In genomic region chr9:31870276-31870675, GRCh38 we compare ENCODE assay signal across 27 cellular contexts.
A peak's percentile ranks its signal among the peaks of the same experiment; 100 is the strongest.
DNase-seq lines count a peak whose midpoint lies in the region; TF ChIP-seq lines count a peak whose summit lies in the region.
"Had no signal": no experiment of that assay in that cellular context is flagged by ENCODE, and none has a peak within 500 bp of the region (broad histone marks: within the 10 kb centered on the region; RNA-seq: fewer than 3 reads in every experiment).

No MANE protein-coding gene starts in this region.

- no peaks in the 10 kb centered on the region for H4K20me1 ChIP-seq in neural cell (ENCODE audit: insufficient read depth)
- H4K20me1 ChIP-seq: BLaER1; BLaER1 treated with 17β-estradiol and CSF1 and Interleukin-3, amounts not matched to agents 10 nM and 100 nM had no signal

- no peak overlapping the region for H3K4me2 ChIP-seq in neural cell (ENCODE audit: low read length)
- H3K4me2 ChIP-seq: A549; BLaER1; BLaER1 treated with 17β-estradiol and CSF1 and Interleukin-3, amounts not matched to agents 10 nM and 100 nM had no signal

- H3K27ac ChIP-seq in neural cell (ENCODE audit: low read length), result no peak overlapping the region
- H3K27ac ChIP-seq: 22Rv1; A549; BLaER1; BLaER1 treated with 17β-estradiol and CSF1 and Interleukin-3, amounts not matched to agents 10 nM and 100 nM; C4-2B had no signal

- H3F3A ChIP-seq in neural cell (ENCODE audit: insufficient read depth, low read length, poor library complexity, severe bottlenecking), result no peaks in the 10 kb centered on the region

- no peak overlapping the region for H3K9ac ChIP-seq in neural cell (ENCODE audit: low read length)
- H3K9ac ChIP-seq: BLaER1; BLaER1 treated with 17β-estradiol and CSF1 and Interleukin-3, amounts not matched to agents 10 nM and 100 nM had no signal

- H3K9me2 ChIP-seq in neural cell (ENCODE audit: insufficient read depth, low read length), result no peaks in the 10 kb centered on the region

- TF ChIP-seq EP300 in neural cell (conservative IDR thresholded peaks at IDR 0.05; ENCODE audit: poor library complexity, severe bottlenecking), result peak; percentile 86

- no peak for TF ChIP-seq CTCF in neural cell (IDR thresholded peaks at IDR 0.05; ENCODE audit: poor library complexity, severe bottlenecking)

- no peaks in the 10 kb centered on the region for H3K79me2 ChIP-seq in neural cell (replicated peaks; ENCODE audit: insufficient read depth, low read length)

- H2AFZ ChIP-seq in neural cell (ENCODE audit: low read depth, low read length), result no peak overlapping the region

- no peak for DNase-seq in germinal center (ENCODE audit: low spot score)
- DNase-seq: 8988T; ACHN; AML-193; BE2C; C1 segment of cervical spinal cord; Caco-2; Calu3; CD4-positive, alpha-beta memory T cell; CD4-positive, alpha-beta T cell; CD4-positive, CD25-positive, alpha-beta regulatory T cell; CD8-positive, alpha-beta memory T cell; CD8-positive, alpha-beta T cell; COR-L47; DMS 273 treated with DMSO at 0.1 percent for 48 hours; DMS153; DMS53; DMS79; DMS79 treated with DMSO at 0.1 percent for 48 hours; DND-41; EL had no signal

- no peak overlapping the region for H3K4me3 ChIP-seq in neural cell (ENCODE audit: low read length)
- H3K4me3 ChIP-seq: A549; BLaER1; BLaER1 treated with 17β-estradiol and CSF1 and Interleukin-3, amounts not matched to agents 10 nM and 100 nM had no signal

- H3K36me3 ChIP-seq in neural cell (ENCODE audit: insufficient read depth, low read length), result no peaks in the 10 kb centered on the region
- H3K36me3 ChIP-seq: BE2C; BLaER1; BLaER1 treated with 17β-estradiol and CSF1 and Interleukin-3, amounts not matched to agents 10 nM and 100 nM had no signal

- no peaks in the 10 kb centered on the region for H3K27me3 ChIP-seq in neural cell (ENCODE audit: insufficient read depth, low read depth, low read length)
- H3K27me3 ChIP-seq: BE2C; BLaER1; BLaER1 treated with 17β-estradiol and CSF1 and Interleukin-3, amounts not matched to agents 10 nM and 100 nM had no signal

- TF ChIP-seq RAD21 in neural cell (conservative IDR thresholded peaks at IDR 0.05), result no peak

- H3K9me3 ChIP-seq in neural cell (ENCODE audit: low read length), result no peaks in the 10 kb centered on the region
- H3K9me3 ChIP-seq: A549, BE2C, BLaER1, Caco-2 had no signal

TF ChIP-seq in neural cell, 6 proteins besides CTCF, POLR2A, EP300 and RAD21:
- TF ChIP-seq MXI1 (conservative IDR thresholded peaks at IDR 0.05; ENCODE audit: poor library complexity, severe bottlenecking) (no peak), REST (IDR thresholded peaks at IDR 0.05; ENCODE audit: borderline replicate concordance) (peak; percentile 75), SMC3 (conservative IDR thresholded peaks at IDR 0.05; ENCODE audit: poor library complexity) (no peak), EZH2 (IDR thresholded peaks at IDR 0.05; ENCODE audit: borderline replicate concordance, insufficient read depth, low read length, poor library complexity, severe bottlenecking) (no peak), POLR2AphosphoS5 (IDR thresholded peaks at IDR 0.05) (peak; percentile 33), TAF1 (IDR thresholded peaks at IDR 0.05; ENCODE audit: low read depth) (no peak)
